Comparison of ENCODE assay signal across 8 cellular contexts in genomic region chr3:184543848-184544512, GRCh38. TPM values are rescaled to one million over a fixed set of nuclear protein-coding genes. Genes with fewer than 3 reads are reported as not detected.
DNase-seq lines count a peak whose midpoint lies in the region; ATAC-seq, FAIRE-seq and TF ChIP-seq lines count a peak whose summit lies in the region.

No MANE protein-coding gene starts in this region.

- no peak for TF ChIP-seq POLR2A in testis (IDR thresholded peaks at IDR 0.05)

- H3K4me3 Mint-ChIP-seq in activated T-cell treated with anti-CD3 and anti-CD28 coated beads, Interleukin-2, amount 50 U/mL, for 72 hours = peak overlapping the region in 1 of 2 donors; percentile 36

- DNase-seq in A172 (ENCODE audit: low spot score) (peak; percentile 80), GM18507 (ENCODE audit: extremely low spot score, insufficient read length, low read depth) (peak; percentile 58), M059J (ENCODE audit: low read depth) (peak; percentile 82), RKO (ENCODE audit: low spot score) (peak; percentile 77), fibroblast of pulmonary artery (ENCODE audit: low read depth) (peak; percentile 90), non-pigmented ciliary epithelial cell (ENCODE audit: low read depth) (peak; percentile 34), testis (peak; percentile 90)
- peak; percentile 76 to 80 for DNase-seq in activated T-cell treated with anti-CD3 and anti-CD28 coated beads, Interleukin-2, amount 50 U/mL, for 72 hours

- no peak for FAIRE-seq in GM18507 (lab: Jason Lieb, UNC)

- peak; percentile 78 to 80 for ATAC-seq in activated T-cell treated with anti-CD3 and anti-CD28 coated beads, Interleukin-2, amount 50 U/mL, for 72 hours (replicated peaks in 1 of 2)

- H3K27me3 Mint-ChIP-seq in activated T-cell treated with anti-CD3 and anti-CD28 coated beads, Interleukin-2, amount 50 U/mL, for 72 hours (ENCODE audit: low read depth) = peaks cover 21% of the 10 kb centered on the region

- no peak overlapping the region for H3K4me3 ChIP-seq in fibroblast of pulmonary artery (replicated peaks; ENCODE audit: low read depth, low read length)
- H3K4me3 ChIP-seq in testis = no peak overlapping the region

- H3K36me3 ChIP-seq in testis (ENCODE audit: low read depth, missing control alignments) = no peaks in the 10 kb centered on the region

- H3K27ac Mint-ChIP-seq in activated T-cell treated with anti-CD3 and anti-CD28 coated beads, Interleukin-2, amount 50 U/mL, for 72 hours = no peak overlapping the region

- no peak overlapping the region for H3K27ac ChIP-seq in testis

- no peaks in the 10 kb centered on the region for H3K9me3 ChIP-seq in testis

- H3K27me3 ChIP-seq in testis = no peaks in the 10 kb centered on the region

- intact Hi-C loops in testis (cut with DNase I; ENCODE audit: low total_unique reads) = loop anchor here (10.0 kb wide), 1 partner anchor 169 kb away; the partner anchor contains the start of gene THPO

- peak; percentile 81 for TF ChIP-seq CTCF in fibroblast of pulmonary artery (IDR thresholded peaks at IDR 0.05; ENCODE audit: low read length, missing control alignments)
- TF ChIP-seq CTCF in testis (IDR thresholded peaks at IDR 0.05) = peak; percentile 80 to 95 (median 93)

- H3K4me1 Mint-ChIP-seq in activated T-cell treated with anti-CD3 and anti-CD28 coated beads, Interleukin-2, amount 50 U/mL, for 72 hours (ENCODE audit: low read depth) = peaks cover 9% of the 10 kb centered on the region

- H3K4me1 ChIP-seq in testis = no peaks in the 10 kb centered on the region

- WGBS in testis, 2 donors = 4 to 7% methylated on average over 16 to 18 of the region's 18 CpGs

- no peaks in the 10 kb centered on the region for H3K36me3 Mint-ChIP-seq in activated T-cell treated with anti-CD3 and anti-CD28 coated beads, Interleukin-2, amount 50 U/mL, for 72 hours (ENCODE audit: insufficient read depth in 2 of 2)

- no peaks in the 10 kb centered on the region for H3K9me3 Mint-ChIP-seq in activated T-cell treated with anti-CD3 and anti-CD28 coated beads, Interleukin-2, amount 50 U/mL, for 72 hours

RNA-seq across cellular contexts. Expression of gene EPHB3, which starts 17.6 kb away (rescaled TPM):
- total RNA-seq in A172 (2014; rRNA removed; shearing (Covaris generic)) = 1.1 and 1.4 TPM in 2 replicates
- total RNA-seq in M059J (2014; rRNA removed; shearing (Covaris generic)) = 1.1 and 1.2 TPM in 2 replicates
- under 1 TPM; 0.12 to 0.50 TPM for total RNA-seq in activated T-cell treated with anti-CD3 and anti-CD28 coated beads, Interleukin-2, amount 50 U/mL, for 72 hours
- total RNA-seq in testis = 1 to 10 TPM; 2.0 to 2.3 TPM
- polyA plus RNA-seq in testis (ENCODE audit: insufficient read depth, low read depth, low replicate concordance) = 2.6 TPM

Comparison
In these comparisons a context has a peak if more than half of its experiments do, and no peak if none do; other contexts are left out.
1. DNase-seq: peak in every context shown above with its lines; median percentile 90 in fibroblast of pulmonary artery; 90 in testis; 82 in M059J; 80 in A172; 78 in activated T-cell treated with anti-CD3 and anti-CD28 coated beads, Interleukin-2, amount 50 U/mL, for 72 hours; 77 in RKO; 58 in GM18507; 34 in non-pigmented ciliary epithelial cell.